ENCODE assay signal across 26 cellular contexts in the genomic region with DNA sequence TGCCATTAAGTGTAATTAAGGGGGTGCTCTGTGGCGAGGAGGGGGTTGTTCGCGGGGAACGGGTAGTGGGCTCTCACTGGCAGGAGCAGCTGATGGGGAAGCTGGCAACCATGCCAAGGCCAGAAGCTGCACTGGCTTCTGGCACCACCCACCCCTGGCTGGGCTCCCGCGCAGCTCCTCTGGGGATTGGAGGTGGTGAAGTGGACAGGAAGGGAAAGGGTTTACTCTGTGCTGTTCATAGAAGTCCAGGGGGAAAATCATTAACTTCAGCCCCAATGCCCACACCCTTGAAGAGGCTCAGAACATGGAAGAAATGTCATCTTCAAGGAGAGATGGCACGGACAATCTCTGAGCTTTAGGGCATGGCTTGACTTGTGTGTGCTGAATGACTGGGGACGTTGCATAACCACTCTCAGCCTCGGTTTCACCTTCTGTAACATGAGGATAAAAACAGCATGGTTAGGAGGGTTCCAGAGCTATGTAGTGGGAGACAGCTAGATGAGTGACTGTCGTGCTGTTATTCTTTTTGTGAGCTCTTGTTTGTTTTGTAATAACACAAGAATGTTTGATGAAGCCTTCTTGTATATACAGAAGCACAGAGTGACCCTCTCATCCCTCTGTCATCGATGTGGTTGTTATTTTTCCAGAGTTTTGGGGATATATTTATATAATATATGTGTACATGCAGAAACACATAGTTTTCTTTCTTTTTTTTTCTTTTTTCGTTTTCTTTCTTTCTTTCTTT. TPM values are rescaled to one million over a fixed set of nuclear protein-coding genes. Genes with fewer than 3 reads are reported as not detected.
DNase-seq lines count a peak whose midpoint lies in the region; ATAC-seq and TF ChIP-seq lines count a peak whose summit lies in the region.
"Had no signal": no experiment of that assay in that cellular context is flagged by ENCODE, and none has a peak within 500 bp of the region (broad histone marks: within the 10 kb centered on the region; RNA-seq: fewer than 3 reads in every experiment).

No MANE protein-coding gene starts in this region.

- no peak for ATAC-seq in GM19455 (IDR thresholded peaks at IDR 0.05; ENCODE audit: unreplicated experiment)
- ATAC-seq: activated CD4-positive, CD25-positive, alpha-beta regulatory T cell treated with anti-CD3 and anti-CD28 coated beads, Interleukin-2, amount 50 U/mL, for 24 hours; activated naive CD4-positive, alpha-beta T cell treated with anti-CD3 and anti-CD28 coated beads, Interleukin-2, amount 50 U/mL, for 72 hours had no signal

- H3K4me1 ChIP-seq in skeletal muscle satellite cell (ENCODE audit: control insufficient read depth, insufficient read depth, low read length) = peaks cover 35% of the 10 kb centered on the region
- H3K4me1 ChIP-seq: ascending aorta had no signal

- H3K9ac ChIP-seq in skeletal muscle satellite cell (ENCODE audit: low read depth, low read length) = no peak overlapping the region
- H3K9ac ChIP-seq: neural progenitor cell had no signal

- peak overlapping the region; percentile 21 for H3K4me3 ChIP-seq in skeletal muscle satellite cell (ENCODE audit: low read length)
- H3K4me3 ChIP-seq: ascending aorta, neural progenitor cell, PC-9 had no signal

- peaks cover 47% of the 10 kb centered on the region for H3K27me3 ChIP-seq in skeletal muscle satellite cell (ENCODE audit: control insufficient read depth, insufficient read depth, low read length)

- peak overlapping the region; percentile 70 for H3K4me2 ChIP-seq in skeletal muscle satellite cell (ENCODE audit: low read length)
- H3K4me2 ChIP-seq: neural progenitor cell, PC-9 had no signal

- H3K36me3 ChIP-seq in skeletal muscle satellite cell (ENCODE audit: insufficient read depth, low read length) = no peaks in the 10 kb centered on the region
- H3K36me3 ChIP-seq: ascending aorta, neural progenitor cell had no signal

- no peak for TF ChIP-seq CTCF in VCaP (conservative IDR thresholded peaks at IDR 0.05)

- no peaks in the 10 kb centered on the region for H3K9me3 ChIP-seq in skeletal muscle satellite cell (replicated peaks; ENCODE audit: low read length)
- H3K9me3 ChIP-seq: ascending aorta had no signal

- peak overlapping the region; percentile 73 for H3K27ac ChIP-seq in VCaP
- H3K27ac ChIP-seq: ascending aorta, neural progenitor cell, PC-9 had no signal

- DNase-seq in DMS53 (lab: John Stamatoyannopoulos, UW) (peak; percentile 43), DMS53 treated with DMSO at 0.1 percent for 48 hours (lab: John Stamatoyannopoulos, UW; ENCODE audit: unreplicated experiment) (no peak), LHCN-M2 (ENCODE audit: low read depth) (peak; percentile 15), kidney glomerular epithelial cell (lab: John Stamatoyannopoulos, UW) (no peak)
- no peak for DNase-seq in stimulated activated CD8-positive, alpha-beta memory T cell treated with anti-CD3 and anti-CD28 coated beads, Interleukin-4, amount 100 ng/mL, for 48 hours
- DNase-seq: activated CD4-positive, alpha-beta memory T cell treated with anti-CD3 and anti-CD28 coated beads for 36 hours; GOT3; Karpas-422; NCI-H1048; NCI-H2081 treated with DMSO at 0.1 percent for 48 hours; PC-9; SHP77; SW 1271 had no signal

RNA-seq across cellular contexts. Expression of a gene that starts 29.9 kb away (rescaled TPM):
- 15.1 and 16.1 TPM in 2 replicates for total RNA-seq in LHCN-M2 (2014; rRNA removed)
- 4.3 TPM for polyA plus RNA-seq in LHCN-M2 (2012)
- 9.9 and 15.1 TPM in 2 replicates for total RNA-seq in skeletal muscle satellite cell (2012; rRNA removed)

RNA-seq across cellular contexts. Expression of a gene that starts 39.4 kb away (rescaled TPM):
- not detected in 2 replicates for total RNA-seq in LHCN-M2 (2014; rRNA removed)
- not detected for polyA plus RNA-seq in LHCN-M2 (2012)
- total RNA-seq in skeletal muscle satellite cell (2012; rRNA removed) = not detected in 2 replicates
- total RNA-seq: activated CD4-positive, alpha-beta memory T cell treated with anti-CD3 and anti-CD28 coated beads for 36 hours; activated naive CD4-positive, alpha-beta T cell treated with anti-CD3 and anti-CD28 coated beads, Interleukin-2, amount 50 U/mL, for 72 hours; activated T-helper 2 cell treated with anti-CD3 and anti-CD28 coated beads, Interferon-gamma antibody, Interleukin-2, Interleukin-4, amounts not matched to agents 10 μg/mL and 5 μg/mL and 100 μg/mL, durations not matched to agents 14 hours and 24 hours and 36 hours; ascending aorta; dermis microvascular lymphatic vessel endothelial cell; lung microvascular endothelial cell; PC-9; progenitor cell of endocrine pancreas; skeletal muscle tissue had no signal
- polyA plus RNA-seq: BJ had no signal

Comparison
In these comparisons a context has a peak if more than half of its experiments do, and no peak if none do; other contexts are left out.
1. DNase-seq: peak in DMS53 (single experiment) and LHCN-M2 (single experiment); none in DMS53 treated with DMSO at 0.1 percent for 48 hours (single experiment), kidney glomerular epithelial cell (single experiment) and stimulated activated CD8-positive, alpha-beta memory T cell treated with anti-CD3 and anti-CD28 coated beads, Interleukin-4, amount 100 ng/mL, for 48 hours (single experiment).